Comparison of ENCODE assay signal across 8 cellular contexts in the genomic region with DNA sequence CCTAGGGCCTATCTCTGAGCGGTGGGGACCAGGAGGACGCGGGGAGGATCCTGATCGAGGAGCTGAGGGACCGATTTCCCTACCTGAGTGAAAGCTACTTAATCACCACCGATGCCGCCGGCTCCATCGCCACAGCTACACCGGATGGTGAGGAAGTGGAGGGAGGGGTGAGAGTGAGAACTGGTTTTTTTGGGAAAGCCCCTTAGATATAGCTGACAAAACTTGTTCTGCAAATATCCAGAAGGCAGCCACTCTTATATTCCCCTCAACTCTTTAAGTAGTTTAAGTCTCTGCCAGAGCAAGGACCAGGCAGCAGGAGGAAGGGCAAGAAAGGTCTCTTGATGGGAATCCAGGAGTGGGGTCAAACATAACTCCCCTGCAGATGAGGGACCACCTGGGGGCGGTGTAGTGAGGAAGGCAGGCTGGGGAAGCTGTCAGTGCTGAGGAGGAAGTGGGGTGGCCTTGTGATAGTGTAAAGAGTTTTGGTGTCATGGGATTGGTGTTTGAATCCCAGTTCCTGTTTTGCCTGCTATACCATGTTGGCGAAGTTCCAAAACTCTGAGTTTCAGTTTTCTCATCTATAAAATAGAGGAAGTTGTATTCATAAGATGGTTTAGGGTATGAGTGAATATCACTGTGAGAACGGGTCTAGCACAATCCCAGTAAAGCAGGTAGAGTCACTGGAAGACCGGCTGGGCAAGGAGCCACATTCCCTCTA. TPM values are rescaled to one million over a fixed set of nuclear protein-coding genes. Genes with fewer than 3 reads are reported as not detected.
DNase-seq lines count a peak whose midpoint lies in the region; ATAC-seq and TF ChIP-seq lines count a peak whose summit lies in the region.

No MANE protein-coding gene starts in this region.

- peak; percentile 29 for ATAC-seq in HG02763 (IDR thresholded peaks at IDR 0.05; ENCODE audit: unreplicated experiment)

- peak; percentile 77 for DNase-seq in GM13977 (ENCODE audit: low spot score)
- DNase-seq in Peyer's patch: peak in 2 of 3 donors; percentile 73 to 78
- peak; percentile 37 for DNase-seq in activated gamma-delta T cell treated with anti-CD3 and anti-CD28 coated beads, Interleukin-2, amount 50 U/mL, for 16 hours (ENCODE audit: low read depth)
- DNase-seq in vagina (ENCODE audit: extremely low spot score in 2 of 2): no peak
- no peak for DNase-seq in cardiac septum (ENCODE audit: low spot score)
- DNase-seq in posterior vena cava (ENCODE audit: low spot score): no peak

- TF ChIP-seq POLR2A in Peyer's patch (IDR thresholded peaks at IDR 0.05) (no peak), vagina (IDR thresholded peaks at IDR 0.05) (no peak)

- H3K27ac ChIP-seq in Peyer's patch (peak overlapping the region; percentile 3 to 74 (median 52)), muscle layer of duodenum (ENCODE audit: low read length) (peak overlapping the region; percentile 9), vagina (peak overlapping the region; percentile 21)

- TF ChIP-seq CTCF in GM13977 (IDR thresholded peaks at IDR 0.05; ENCODE audit: extremely low read depth, insufficient read depth, missing control alignments) (peak; percentile 50), Peyer's patch (IDR thresholded peaks at IDR 0.05) (no peak), vagina (IDR thresholded peaks at IDR 0.05) (no peak)

- in situ Hi-C loops in GM13977 (cut with MboI; ENCODE audit: low pct_unique_long_range_greater_than_20kb, low sequenced_read_pairs, unreplicated experiment): no loop called here

- H3K4me3 ChIP-seq in Peyer's patch: peak overlapping the region in 1 of 4 donors; percentile 26
- peak overlapping the region in 1 of 2 donors; percentile 22 for H3K4me3 ChIP-seq in muscle layer of duodenum (ENCODE audit: low read depth in 1 of 2, low read length in 2 of 2)
- no peak overlapping the region for H3K4me3 ChIP-seq in vagina

- H3K36me3 ChIP-seq in Peyer's patch (peaks cover 0 to 35% (median 2%) of the 10 kb centered on the region in 3 donors), muscle layer of duodenum (ENCODE audit: control insufficient read depth in 1 of 2, insufficient read depth in 2 of 2, low read length in 2 of 2) (peaks cover 37 to 55% of the 10 kb centered on the region in 2 donors), vagina (peaks cover 0 to 41% of the 10 kb centered on the region in 2 donors)

- H3K9me3 ChIP-seq in Peyer's patch: no peaks in the 10 kb centered on the region
- H3K9me3 ChIP-seq in muscle layer of duodenum (ENCODE audit: control insufficient read depth in 1 of 2, low read length in 2 of 2): no peaks in the 10 kb centered on the region
- no peaks in the 10 kb centered on the region for H3K9me3 ChIP-seq in vagina

- H3K4me1 ChIP-seq in Peyer's patch (peaks cover 0 to 19% (median 16%) of the 10 kb centered on the region in 4 donors), muscle layer of duodenum (ENCODE audit: control insufficient read depth in 1 of 2, insufficient read depth in 2 of 2, low read length in 2 of 2) (peaks cover 6 to 28% of the 10 kb centered on the region in 2 donors), vagina (peaks cover 49% of the 10 kb centered on the region)

- no peaks in the 10 kb centered on the region for H3K27me3 ChIP-seq in Peyer's patch
- no peaks in the 10 kb centered on the region for H3K27me3 ChIP-seq in muscle layer of duodenum (ENCODE audit: low read depth, low read length)
- H3K27me3 ChIP-seq in vagina: no peaks in the 10 kb centered on the region

- intact Hi-C loops in vagina (cut with DNase I): no loop called here
- intact Hi-C loops in cardiac septum (cut with DNase I): no loop called here
- intact Hi-C loops in posterior vena cava (cut with DNase I): no loop called here

RNA-seq across cellular contexts. Expression of gene NAGK, which starts 3.4 kb away (rescaled TPM):
- 100 to 1,000 TPM in 1 of 4 donors, 10 to 100 TPM in 3; 33.1 to 182 (median 46.6) TPM for total RNA-seq in Peyer's patch
- 110 TPM for total RNA-seq in vagina
- 45.0 TPM for total RNA-seq in cardiac septum
- total RNA-seq in posterior vena cava: 10 to 100 TPM; 89.5 to 90.9 TPM

RNA-seq across cellular contexts. Expression of gene MCEE, which starts 58.2 kb away (rescaled TPM):
- total RNA-seq in Peyer's patch: 10 to 100 TPM; 14.0 to 31.5 (median 22.1) TPM
- 12.8 TPM for total RNA-seq in vagina
- 26.3 TPM for total RNA-seq in cardiac septum
- total RNA-seq in posterior vena cava: 10 to 100 TPM; 21.3 to 22.6 TPM

RNA-seq across cellular contexts. Expression of gene MPHOSPH10, which starts 58.6 kb away (rescaled TPM):
- total RNA-seq in Peyer's patch (10 to 100 TPM; 16.3 to 37.1 (median 20.7) TPM), vagina (21.6 TPM), cardiac septum (27.8 TPM), posterior vena cava (10 to 100 TPM; 26.3 to 28.3 TPM)

Comparison
In these comparisons a context has a peak if more than half of its experiments do, and no peak if none do; other contexts are left out.
1. DNase-seq: peak in GM13977 (single experiment), Peyer's patch (2 of 3) and activated gamma-delta T cell treated with anti-CD3 and anti-CD28 coated beads, Interleukin-2, amount 50 U/mL, for 16 hours (single experiment); none in vagina (0 of 2), cardiac septum (single experiment) and posterior vena cava (single experiment).
2. Peak in every context shown above with its lines, with median percentiles within 50 percentile points of each other: H3K27ac ChIP-seq.